ENCODE assay signal across 8 cellular contexts in genomic region chr5:180291234-180291940, GRCh38. TPM values are rescaled to one million over a fixed set of nuclear protein-coding genes. Genes with fewer than 3 reads are reported as not detected.
DNase-seq lines count a peak whose midpoint lies in the region; ATAC-seq, FAIRE-seq and TF ChIP-seq lines count a peak whose summit lies in the region.

No MANE protein-coding gene starts in this region.

- intact Hi-C loops in activated CD4-positive, alpha-beta memory T cell treated with anti-CD3 and anti-CD28 coated beads for 36 hours (cut with micrococcal nuclease), result loop anchor here (5.0 to 10.0 kb wide), 4 partner anchors 87 to 737 kb away; partner anchors contain the start of genes HNRNPH1, MGAT1, RASGEF1C and RUFY1
- intact Hi-C loops in pancreas (cut with DNase I), result loop anchor here in 1 of 3 donors (5.0 kb wide), 1 partner anchor 176 kb away; no protein-coding TSS in a partner anchor

- peaks cover 29% of the 10 kb centered on the region for H3K4me1 Mint-ChIP-seq in activated CD4-positive, alpha-beta memory T cell treated with anti-CD3 and anti-CD28 coated beads for 36 hours (ENCODE audit: low read depth)

- no peak for FAIRE-seq in pancreas (lab: Jason Lieb, UNC)

- peaks cover 8% of the 10 kb centered on the region for H3K36me3 Mint-ChIP-seq in activated CD4-positive, alpha-beta memory T cell treated with anti-CD3 and anti-CD28 coated beads for 36 hours

- H3K4me3 Mint-ChIP-seq in activated CD4-positive, alpha-beta memory T cell treated with anti-CD3 and anti-CD28 coated beads for 36 hours, result peak overlapping the region; percentile 81

- ATAC-seq in GM19468 (IDR thresholded peaks at IDR 0.05; ENCODE audit: extremely low read depth, unreplicated experiment) (peak; percentile 25), HG03469 (IDR thresholded peaks at IDR 0.05; ENCODE audit: unreplicated experiment) (peak; percentile 24), pancreas (peak in 2 of 4 donors; percentile 4 to 6)

- TF ChIP-seq CTCF in GM10248 (IDR thresholded peaks at IDR 0.05; ENCODE audit: control extremely low read depth, extremely low read depth, low read depth, missing control alignments) (peak; percentile 41), pancreas (IDR thresholded peaks at IDR 0.05) (no peak)

- 0% methylated on average over 17 to 68 of the region's 68 CpGs for WGBS in pancreas, 2 donors

- H3K4me3 ChIP-seq in pancreas, result peak overlapping the region; percentile 67 to 100 (median 75)

- peak overlapping the region; percentile 35 for H3K27ac Mint-ChIP-seq in activated CD4-positive, alpha-beta memory T cell treated with anti-CD3 and anti-CD28 coated beads for 36 hours

- no peaks in the 10 kb centered on the region for H3K27me3 ChIP-seq in pancreas

- no peaks in the 10 kb centered on the region for H3K36me3 ChIP-seq in pancreas

- H3K27me3 Mint-ChIP-seq in activated CD4-positive, alpha-beta memory T cell treated with anti-CD3 and anti-CD28 coated beads for 36 hours, result no peaks in the 10 kb centered on the region

- no peaks in the 10 kb centered on the region for H3K9me3 ChIP-seq in pancreas

- peak overlapping the region; percentile 51 to 74 (median 57) for H3K27ac ChIP-seq in pancreas

- CTCF ChIA-PET in GM10248 (lab: Yijun Ruan, JAX), result interaction anchor here (0.8 to 7.1 kb wide), 10 partner anchors 15 to 91 kb away, joined by 3 to 73 read pairs (median 6); no protein-coding TSS in a partner anchor
- CTCF ChIA-PET in activated CD4-positive, alpha-beta memory T cell treated with anti-CD3 and anti-CD28 coated beads for 36 hours (lab: Charles Lee), result interaction anchor here (0.6 to 8.0 kb wide), 8 partner anchors 13 to 328 kb away, joined by 3 to 155 read pairs (median 6); partner anchors contain the start of gene RASGEF1C

- no peaks in the 10 kb centered on the region for H3K9me3 Mint-ChIP-seq in activated CD4-positive, alpha-beta memory T cell treated with anti-CD3 and anti-CD28 coated beads for 36 hours

- POLR2A ChIA-PET in GM10248 (lab: Yijun Ruan, JAX), result no interaction called here
- POLR2A ChIA-PET in activated CD4-positive, alpha-beta memory T cell treated with anti-CD3 and anti-CD28 coated beads for 36 hours (lab: Charles Lee), result interaction anchor here (2.0 kb wide), 1 partner anchor 37 kb away, joined by 5 read pairs; no protein-coding TSS in a partner anchor

- peak; percentile 60 for DNase-seq in GM10248 (ENCODE audit: extremely low spot score)
- DNase-seq in activated CD4-positive, alpha-beta memory T cell treated with anti-CD3 and anti-CD28 coated beads for 36 hours, result peak; percentile 29
- peak; percentile 31 for DNase-seq in globus pallidus (ENCODE audit: low spot score)
- peak in 4 of 6 donors; percentile 30 to 76 (median 52) for DNase-seq in pancreas
- DNase-seq in AG08396 (ENCODE audit: low spot score), result no peak
- no peak for DNase-seq in epidermal melanocyte (ENCODE audit: insufficient read length, low spot score)

- H3K4me1 ChIP-seq in pancreas, result peaks cover 22 to 39% (median 23%) of the 10 kb centered on the region in 3 donors

RNA-seq across cellular contexts. Expression of gene MAPK9, which starts 0.5 kb away (rescaled TPM):
- 10 to 100 TPM; 41.7 to 43.2 TPM for total RNA-seq in activated CD4-positive, alpha-beta memory T cell treated with anti-CD3 and anti-CD28 coated beads for 36 hours
- 10 to 100 TPM; 25.9 to 40.3 (median 30.6) TPM for total RNA-seq in pancreas
- 10 to 100 TPM; 10.7 to 18.6 TPM for polyA plus RNA-seq in pancreas

Comparison
In these comparisons a context has a peak if more than half of its experiments do, and no peak if none do; other contexts are left out.
1. DNase-seq: peak in GM10248 (single experiment), activated CD4-positive, alpha-beta memory T cell treated with anti-CD3 and anti-CD28 coated beads for 36 hours (single experiment), globus pallidus (single experiment) and pancreas (4 of 6); none in AG08396 (single experiment) and epidermal melanocyte (single experiment).